In genomic region chr10:29691564-29692064, GRCh38 we compare ENCODE assay signal across 9 cellular contexts. TPM values are rescaled to one million over a fixed set of nuclear protein-coding genes. Genes with fewer than 3 reads are reported as not detected.
DNase-seq lines count a peak whose midpoint lies in the region; ATAC-seq, FAIRE-seq and TF ChIP-seq lines count a peak whose summit lies in the region.
"Had no signal": no experiment of that assay in that cellular context is flagged by ENCODE, and none has a peak within 500 bp of the region (broad histone marks: within the 10 kb centered on the region; RNA-seq: fewer than 3 reads in every experiment).

No MANE protein-coding gene starts in this region.

- peaks cover 37% of the 10 kb centered on the region for H3K4me1 Mint-ChIP-seq in activated naive CD4-positive, alpha-beta T cell treated with anti-CD3 and anti-CD28 coated beads for 36 hours (ENCODE audit: low read depth)
- peaks cover 20% of the 10 kb centered on the region for H3K4me1 Mint-ChIP-seq in mesothelial cell of epicardium

- H3K18ac ChIP-seq in H1 (ENCODE audit: extremely low read depth, low read length): peak overlapping the region; percentile 42; the same call in 1 of the 2 replicates

- no peaks in the 10 kb centered on the region for H4K20me1 ChIP-seq in H1 (replicated peaks in 1 of 2; ENCODE audit: control insufficient read depth in 1 of 2, insufficient read depth in 2 of 2, low read length in 2 of 2)

- no peaks in the 10 kb centered on the region for H3K27me3 Mint-ChIP-seq in activated naive CD4-positive, alpha-beta T cell treated with anti-CD3 and anti-CD28 coated beads for 36 hours (ENCODE audit: low read depth)
- H3K27me3 Mint-ChIP-seq in mesothelial cell of epicardium (ENCODE audit: low read depth): no peaks in the 10 kb centered on the region

- H2BK12ac ChIP-seq in H1 (ENCODE audit: low read depth, low read length): peak overlapping the region; percentile 23; the same call in 1 of the 2 replicates

- H3K9me3 ChIP-seq in H1 (ENCODE audit: insufficient read depth in 2 of 2, low read depth in 1 of 2, low read length in 1 of 2): peaks cover 0 to 8% of the 10 kb centered on the region in 2 experiments; a peak in 2 of 4 replicates

- H4K91ac ChIP-seq in H1 (replicated peaks; ENCODE audit: insufficient read length, low read length): peak overlapping the region; percentile 75

- H3K4me3 Mint-ChIP-seq in activated naive CD4-positive, alpha-beta T cell treated with anti-CD3 and anti-CD28 coated beads for 36 hours: no peak overlapping the region
- H3K4me3 Mint-ChIP-seq in mesothelial cell of epicardium: no peak overlapping the region

- no peak overlapping the region for H2BK15ac ChIP-seq in H1 (ENCODE audit: low read length)

- H3K14ac ChIP-seq in H1 (ENCODE audit: insufficient read length): no peak overlapping the region

- no peak for ATAC-seq in activated naive CD4-positive, alpha-beta T cell treated with anti-CD3 and anti-CD28 coated beads, Interleukin-2, amount 50 U/mL, for 72 hours
- ATAC-seq in GM18498 (IDR thresholded peaks at IDR 0.05; ENCODE audit: unreplicated experiment): no peak

- no peak overlapping the region for H3K56ac ChIP-seq in H1 (replicated peaks; ENCODE audit: insufficient read length, low read depth, low read length)

- no peaks in the 10 kb centered on the region; a peak in 1 of 8 replicates for H3K36me3 ChIP-seq in H1 (ENCODE audit: control insufficient read depth in 2 of 4, insufficient read depth in 4 of 4, low read length in 3 of 4)

- no peaks in the 10 kb centered on the region for H3K27me3 ChIP-seq in H1 (replicated peaks in 1 of 4; ENCODE audit: control insufficient read depth in 3 of 4, extremely low read depth in 1 of 4, insufficient read depth in 3 of 4, low read length in 3 of 4)

- no peak overlapping the region for H3K4me3 ChIP-seq in H1 (ENCODE audit: extremely low read depth in 1 of 4, insufficient read depth in 2 of 4, low read depth in 3 of 4, low read length in 4 of 4)

- TF ChIP-seq RAD21 in H1 (IDR thresholded peaks at IDR 0.05 in 1 of 2, conservative IDR thresholded peaks at IDR 0.05 in 1 of 2; ENCODE audit: low read depth in 2 of 2, low read length in 2 of 2): no peak

- POLR2A ChIA-PET in H1 (lab: Charles Lee; ENCODE audit: partially characterized antibody): interaction anchor here (1.3 kb wide), 1 partner anchor 44 kb away, joined by 3 read pairs; no protein-coding TSS in a partner anchor

- FAIRE-seq in H1 (lab: Jason Lieb, UNC): no peak

- H2BK120ac ChIP-seq in H1 (replicated peaks; ENCODE audit: low read depth, low read length): no peak overlapping the region

- H3K79me2 ChIP-seq in H1 (ENCODE audit: control insufficient read depth in 1 of 2, insufficient read depth in 2 of 2, low read length in 2 of 2): peaks cover 0 to 13% of the 10 kb centered on the region in 2 experiments; a peak in 1 of 4 replicates

- H3K27ac Mint-ChIP-seq in activated naive CD4-positive, alpha-beta T cell treated with anti-CD3 and anti-CD28 coated beads for 36 hours: no peak overlapping the region
- no peak overlapping the region for H3K27ac Mint-ChIP-seq in activated naive CD4-positive, alpha-beta T cell treated with anti-CD3 and anti-CD28 coated beads, Interleukin-2, amount 50 U/mL, for 72 hours
- peak overlapping the region; percentile 64 for H3K27ac Mint-ChIP-seq in mesothelial cell of epicardium

- peaks cover 1% of the 10 kb centered on the region for H3K9me3 Mint-ChIP-seq in activated naive CD4-positive, alpha-beta T cell treated with anti-CD3 and anti-CD28 coated beads for 36 hours
- H3K9me3 Mint-ChIP-seq in activated naive CD4-positive, alpha-beta T cell treated with anti-CD3 and anti-CD28 coated beads, Interleukin-2, amount 50 U/mL, for 72 hours: no peaks in the 10 kb centered on the region
- no peaks in the 10 kb centered on the region for H3K9me3 Mint-ChIP-seq in mesothelial cell of epicardium

- in situ Hi-C loops in GM13976 (cut with MboI; ENCODE audit: low sequenced_read_pairs, unreplicated experiment): no loop called here

- TF ChIP-seq POLR2A in H1 (IDR thresholded peaks at IDR 0.05; ENCODE audit: control extremely low read depth in 1 of 2, low read depth in 2 of 2, low read length in 2 of 2): no peak

- H3K23me2 ChIP-seq in H1 (ENCODE audit: low read depth, low read length): no peaks in the 10 kb centered on the region

- H3K4me2 ChIP-seq in H1 (ENCODE audit: insufficient read depth in 1 of 2, low read depth in 2 of 2, low read length in 2 of 2): peak overlapping the region; percentile 14 to 19; a peak in 1 of 4 replicates

- no peak overlapping the region for H3K4ac ChIP-seq in H1 (replicated peaks; ENCODE audit: insufficient read length, low read depth, low read length)

- no peak overlapping the region for H2AFZ ChIP-seq in H1 (ENCODE audit: low read length)

- H3K27ac ChIP-seq in H1 (ENCODE audit: low read depth, low read length): peak overlapping the region; percentile 53

- WGBS in H1 (ENCODE audit: extremely low coverage in 1 of 2, insufficient coverage in 1 of 2, insufficient read length in 1 of 2, insufficient replicate concordance in 2 of 2, low coverage in 1 of 2, low lambda C conversion rate in 2 of 2, missing lambda C conversion rate in 1 of 2), 2 experiments: 87% methylated on average over 5 of the region's 5 CpGs; no CpG with 5 or more reads in 1 of the 2 experiments

- peak; percentile 14 for DNase-seq in activated naive CD4-positive, alpha-beta T cell treated with anti-CD3 and anti-CD28 coated beads for 36 hours
- no peak for DNase-seq in activated naive CD4-positive, alpha-beta T cell treated with anti-CD3 and anti-CD28 coated beads, Interleukin-2, amount 50 U/mL, for 72 hours (ENCODE audit: low spot score in 2 of 2)
- DNase-seq in H1 (ENCODE audit: low read depth in 1 of 2, low spot score in 2 of 2) (no peak), mesothelial cell of epicardium (ENCODE audit: low spot score in 2 of 2, unreplicated experiment in 2 of 2) (no peak), NCI-H2227 (lab: John Stamatoyannopoulos, UW; ENCODE audit: unreplicated experiment) (no peak), GM13976 (ENCODE audit: low spot score) (no peak)
- no peak for DNase-seq in NK-92 treated with Interleukin-12 subunit alpha and Interleukin-12 subunit beta, amount 100 ng/mL, for 24 hours (lab: John Stamatoyannopoulos, UW)
- DNase-seq: ACHN had no signal

- peaks cover 6 to 15% (median 15%) of the 10 kb centered on the region in 4 experiments; a peak in 5 of 7 replicates for H3K4me1 ChIP-seq in H1 (replicated peaks in 1 of 4; ENCODE audit: control insufficient read depth in 3 of 4, insufficient read depth in 4 of 4, low read length in 3 of 4)

- TF ChIP-seq CTCF in H1 (IDR thresholded peaks at IDR 0.05; ENCODE audit: control extremely low read depth in 1 of 3, insufficient read depth in 1 of 3, low read depth in 1 of 3, low read length in 3 of 3): no peak
- no peak for TF ChIP-seq CTCF in mesothelial cell of epicardium (IDR thresholded peaks at IDR 0.05; ENCODE audit: unreplicated experiment)
- no peak for TF ChIP-seq CTCF in GM13976 (IDR thresholded peaks at IDR 0.05; ENCODE audit: borderline replicate concordance, control extremely low read depth, extremely low read depth, insufficient read depth, missing control alignments)

- intact Hi-C loops in activated naive CD4-positive, alpha-beta T cell treated with anti-CD3 and anti-CD28 coated beads for 36 hours (cut with micrococcal nuclease): no loop called here

- H3K79me1 ChIP-seq in H1 (ENCODE audit: low read depth, low read length): no peaks in the 10 kb centered on the region; the same call in 1 of the 2 replicates

- TF ChIP-seq EP300 in H1 (IDR thresholded peaks at IDR 0.05; ENCODE audit: borderline replicate concordance in 1 of 2, low read depth in 2 of 2, low read length in 2 of 2): no peak

- H4K8ac ChIP-seq in H1 (ENCODE audit: extremely low read depth, insufficient read depth, low read length): no peak overlapping the region

- H2BK20ac ChIP-seq in H1 (ENCODE audit: low read length): peak overlapping the region; percentile 73; the same call in 1 of the 2 replicates

- no peak overlapping the region for H3K9ac ChIP-seq in H1 (replicated peaks in 1 of 4; ENCODE audit: extremely low read depth in 1 of 4, low read depth in 3 of 4, low read length in 3 of 4)

- H2AK5ac ChIP-seq in H1 (ENCODE audit: low read depth, low read length): no peak overlapping the region

- no peaks in the 10 kb centered on the region for H3K36me3 Mint-ChIP-seq in activated naive CD4-positive, alpha-beta T cell treated with anti-CD3 and anti-CD28 coated beads for 36 hours (ENCODE audit: low read depth)
- H3K36me3 Mint-ChIP-seq in activated naive CD4-positive, alpha-beta T cell treated with anti-CD3 and anti-CD28 coated beads, Interleukin-2, amount 50 U/mL, for 72 hours: peaks cover 9 to 14% of the 10 kb centered on the region in 2 donors
- H3K36me3 Mint-ChIP-seq in mesothelial cell of epicardium: peaks cover 4% of the 10 kb centered on the region

- CTCF ChIA-PET in activated naive CD4-positive, alpha-beta T cell treated with anti-CD3 and anti-CD28 coated beads for 36 hours (lab: Charles Lee): interaction anchor here (1.1 kb wide), 1 partner anchor 11 kb away, joined by 3 read pairs; no protein-coding TSS in a partner anchor
- CTCF ChIA-PET in H1 (lab: Charles Lee; ENCODE audit: partially characterized antibody): interaction anchor here (0.7 to 2.6 kb wide), 5 partner anchors 10 to 101 kb away, joined by 3 to 7 read pairs (median 5); no protein-coding TSS in a partner anchor

- H2BK5ac ChIP-seq in H1 (ENCODE audit: low read depth, low read length): peak overlapping the region; percentile 0; the same call in 1 of the 2 replicates

- no peak overlapping the region for H4K5ac ChIP-seq in H1 (ENCODE audit: insufficient read length, low read depth, low read length)

- no peak overlapping the region for H3K23ac ChIP-seq in H1 (ENCODE audit: insufficient read length)

TF ChIP-seq in H1, 55 proteins besides CTCF, POLR2A, EP300 and RAD21 (continues in another document):
- TF ChIP-seq TAF1 (IDR thresholded peaks at IDR 0.05; ENCODE audit: low read depth, low read length): no peak
- TF ChIP-seq ASH2L (IDR thresholded peaks at IDR 0.05; ENCODE audit: low read length): no peak
- no peak for TF ChIP-seq HDAC2 (IDR thresholded peaks at IDR 0.05; ENCODE audit: borderline replicate concordance in 1 of 2, low read depth in 2 of 2, low read length in 2 of 2)

RNA-seq across cellular contexts. Expression of gene SVIL, which starts 56.8 kb away (rescaled TPM):
- 1 to 10 TPM; 7.0 to 8.3 TPM for total RNA-seq in activated naive CD4-positive, alpha-beta T cell treated with anti-CD3 and anti-CD28 coated beads for 36 hours
- total RNA-seq in activated naive CD4-positive, alpha-beta T cell treated with anti-CD3 and anti-CD28 coated beads, Interleukin-2, amount 50 U/mL, for 72 hours: 10 to 100 TPM in 1 of 2 donors, 1 to 10 TPM in 1; 7.4 to 12.4 TPM
- 15.4 and 16.0 TPM in 2 replicates for total RNA-seq in H1 (2021; fragmentation: NEBNext Ultra II Directional; extraction: Animal tissue kit (Norgen Biotek cat#: 25700))
- polyA plus RNA-seq in H1 (2011; rRNA removed): 4.3 and 4.7 TPM in 2 replicates
- polyA plus RNA-seq in H1 (2011; cell fraction: cytosol; rRNA removed): 5.3 TPM
- 18.4 TPM for polyA plus RNA-seq in H1 (2011; cell fraction: nucleus; rRNA removed)
- 11.8 to 19.5 TPM (median 12.7 TPM) in 4 replicates for polyA plus RNA-seq in H1 (2012, experiment 1 of 2)
- 0.76 TPM for polyA plus RNA-seq in H1 (2012, experiment 2 of 2)
- polyA plus RNA-seq in H1 (2013, experiment 1 of 2): 14.1 TPM
- 13.6 TPM for polyA plus RNA-seq in H1 (2013, experiment 2 of 2)
- polyA minus RNA-seq in H1 (2011; rRNA and poly(A)+ RNA removed): 12.4 and 14.0 TPM in 2 replicates
- polyA minus RNA-seq in H1 (2011; cell fraction: cytosol; rRNA and poly(A)+ RNA removed): 14.7 TPM
- polyA minus RNA-seq in H1 (2011; cell fraction: nucleus; rRNA and poly(A)+ RNA removed): 18.8 TPM
- total RNA-seq in mesothelial cell of epicardium: 281 to 302 TPM (median 293 TPM) in 3 replicates

Comparison
In these comparisons a context has a peak if more than half of its experiments do, and no peak if none do; other contexts are left out.
1. RNA of gene SVIL, which starts 56.8 kb away (total RNA-seq): 281 to 302 TPM in mesothelial cell of epicardium; 15.4 to 16.0 TPM in H1, 7.4 to 12.4 TPM in activated naive CD4-positive, alpha-beta T cell treated with anti-CD3 and anti-CD28 coated beads, Interleukin-2, amount 50 U/mL, for 72 hours and 7.0 to 8.3 TPM in activated naive CD4-positive, alpha-beta T cell treated with anti-CD3 and anti-CD28 coated beads for 36 hours; every median in the first group is over 10 times any median in the second.